In genomic region chr4:183399616-183400015, GRCh38 we compare ENCODE assay signal across 28 cellular contexts. TPM values are rescaled to one million over a fixed set of nuclear protein-coding genes. Genes with fewer than 3 reads are reported as not detected.
DNase-seq lines count a peak whose midpoint lies in the region; ATAC-seq and TF ChIP-seq lines count a peak whose summit lies in the region.
"Had no signal": no experiment of that assay in that cellular context is flagged by ENCODE, and none has a peak within 500 bp of the region (broad histone marks: within the 10 kb centered on the region; RNA-seq: fewer than 3 reads in every experiment).

No MANE protein-coding gene starts in this region.

- H3K27me3 ChIP-seq in KMS-11 (ENCODE audit: insufficient read depth, low read depth) (no peaks in the 10 kb centered on the region), esophagus muscularis mucosa (no peaks in the 10 kb centered on the region)
- H3K27me3 ChIP-seq: adrenal gland, BE2C, body of pancreas, heart left ventricle, transverse colon had no signal

- no peak for TF ChIP-seq POLR2A in esophagus muscularis mucosa (IDR thresholded peaks at IDR 0.05; ENCODE audit: low read depth)

- H3K36me3 Mint-ChIP-seq in chondrocyte (ENCODE audit: low read depth) = no peaks in the 10 kb centered on the region
- H3K36me3 Mint-ChIP-seq: mesothelial cell of epicardium; naive thymus-derived CD8-positive, alpha-beta T cell had no signal

- H3K36me3 ChIP-seq in KMS-11 (ENCODE audit: insufficient read depth) (no peaks in the 10 kb centered on the region), esophagus muscularis mucosa (no peaks in the 10 kb centered on the region)
- H3K36me3 ChIP-seq: adrenal gland, BE2C, heart left ventricle, spleen, transverse colon had no signal

- H3K27ac Mint-ChIP-seq in chondrocyte (ENCODE audit: unreplicated experiment) = no peak overlapping the region
- H3K27ac Mint-ChIP-seq: activated B cell treated with CpG ODN at 0.5 μM for 24 hours, mesothelial cell of epicardium had no signal

- DNase-seq in AG10803 (ENCODE audit: low read depth) = peak; percentile 44
- DNase-seq in OCI-M1 (lab: John Stamatoyannopoulos, UW) = peak; percentile 23
- DNase-seq in chondrocyte (ENCODE audit: low spot score) = peak; percentile 19
- DNase-seq in ACHN = no peak
- DNase-seq in NCI-H146 (lab: John Stamatoyannopoulos, UW) = no peak
- DNase-seq in esophagus muscularis mucosa (ENCODE audit: extremely low spot score) = no peak
- DNase-seq: activated B cell treated with CpG ODN at 0.5 μM for 24 hours; activated naive CD4-positive, alpha-beta T cell treated with Interleukin-2 at 50 U/mL for 16 hours; adrenal gland; BE2C; body of pancreas; COR-L47; DMS79; GF-D8; heart left ventricle; KG1; naive thymus-derived CD8-positive, alpha-beta T cell; NCI-H1930; NCI-H526; right cardiac atrium; spleen; transverse colon had no signal

- no peak overlapping the region for H3K4me3 Mint-ChIP-seq in chondrocyte (ENCODE audit: unreplicated experiment)

- no peak overlapping the region for H3K4me2 ChIP-seq in KMS-11

- peak overlapping the region; percentile 98; the same call in 1 of the 2 replicates for H2AFZ ChIP-seq in KMS-11 (ENCODE audit: low read depth)

- H3K27me3 Mint-ChIP-seq in chondrocyte (ENCODE audit: low read depth) = no peaks in the 10 kb centered on the region

- H4K20me1 ChIP-seq in KMS-11 (ENCODE audit: insufficient read depth) = no peaks in the 10 kb centered on the region

- H3K79me2 ChIP-seq in KMS-11 (ENCODE audit: insufficient read depth, low read depth) = no peaks in the 10 kb centered on the region
- H3K79me2 ChIP-seq: parathyroid adenoma had no signal

- H3K9me3 ChIP-seq in esophagus muscularis mucosa = no peaks in the 10 kb centered on the region
- H3K9me3 ChIP-seq: adrenal gland, BE2C, body of pancreas, heart left ventricle, SK-N-SH, spleen, transverse colon had no signal

- no peak overlapping the region for H3K4me3 ChIP-seq in AG10803 (ENCODE audit: low read length)
- H3K4me3 ChIP-seq in KMS-11 (IDR thresholded peaks at IDR 0.05; ENCODE audit: insufficient read depth, low read depth, low read length) = no peak overlapping the region
- no peak overlapping the region for H3K4me3 ChIP-seq in esophagus muscularis mucosa
- H3K4me3 ChIP-seq: body of pancreas had no signal

- ATAC-seq in HG03342 (IDR thresholded peaks at IDR 0.05; ENCODE audit: unreplicated experiment) = no peak
- ATAC-seq: body of pancreas had no signal

- TF ChIP-seq EP300 in esophagus muscularis mucosa (IDR thresholded peaks at IDR 0.05) = no peak

- no peak overlapping the region for H3K27ac ChIP-seq in KMS-11
- H3K27ac ChIP-seq in esophagus muscularis mucosa (replicated peaks in 1 of 4) = no peak overlapping the region
- H3K27ac ChIP-seq: body of pancreas, parathyroid adenoma, RWPE1, transverse colon had no signal

- intact Hi-C loops in esophagus muscularis mucosa (cut with DNase I) = loop anchor here (10.0 kb wide), 1 partner anchor 105 kb away; no protein-coding TSS in a partner anchor

- in situ Hi-C loops in ACHN (cut with HindIII; ENCODE audit: low pct_ligation_motif_present, low pct_unique_long_range_greater_than_20kb, low sequenced_read_pairs) = no loop called here

- 73% methylated on average over 12 of the region's 12 CpGs for WGBS in esophagus muscularis mucosa

- no peak for TF ChIP-seq CTCF in AG10803 (conservative IDR thresholded peaks at IDR 0.05; ENCODE audit: low read length)
- no peak for TF ChIP-seq CTCF in KMS-11 (conservative IDR thresholded peaks at IDR 0.05; ENCODE audit: low read depth, low read length)
- TF ChIP-seq CTCF in chondrocyte (IDR thresholded peaks at IDR 0.05) = no peak
- no peak for TF ChIP-seq CTCF in esophagus muscularis mucosa (IDR thresholded peaks at IDR 0.05)

- H3K9me3 Mint-ChIP-seq in chondrocyte (ENCODE audit: low read depth) = no peaks in the 10 kb centered on the region
- H3K9me3 Mint-ChIP-seq: activated B cell treated with CpG ODN at 0.5 μM for 24 hours; mesothelial cell of epicardium; naive thymus-derived CD8-positive, alpha-beta T cell had no signal

- H3K4me1 Mint-ChIP-seq in chondrocyte (ENCODE audit: low read depth) = peaks cover 14% of the 10 kb centered on the region

- H3K9ac ChIP-seq in KMS-11 = no peak overlapping the region
- H3K9ac ChIP-seq: parathyroid adenoma, SK-N-SH had no signal

- H3K4me1 ChIP-seq in KMS-11 (ENCODE audit: low read depth, poor library complexity, severe bottlenecking) (peaks cover 7% of the 10 kb centered on the region), esophagus muscularis mucosa (peaks cover 5 to 15% (median 12%) of the 10 kb centered on the region in 4 donors)
- H3K4me1 ChIP-seq: BE2C, parathyroid adenoma had no signal

RNA-seq across cellular contexts. Expression of gene CDKN2AIP, which starts 44.8 kb away (rescaled TPM):
- total RNA-seq in chondrocyte (9.4 to 11.8 TPM (median 10.7 TPM) in 3 replicates), esophagus muscularis mucosa (10 to 100 TPM; 19.4 to 21.8 (median 20.5) TPM)

Comparison
In these comparisons a context has a peak if more than half of its experiments do, and no peak if none do; other contexts are left out.
1. DNase-seq: peak in AG10803 (single experiment), OCI-M1 (single experiment) and chondrocyte (single experiment); none in ACHN (single experiment), NCI-H146 (single experiment) and esophagus muscularis mucosa (single experiment).